ENCODE assay signal across 16 cellular contexts in the genomic region with DNA sequence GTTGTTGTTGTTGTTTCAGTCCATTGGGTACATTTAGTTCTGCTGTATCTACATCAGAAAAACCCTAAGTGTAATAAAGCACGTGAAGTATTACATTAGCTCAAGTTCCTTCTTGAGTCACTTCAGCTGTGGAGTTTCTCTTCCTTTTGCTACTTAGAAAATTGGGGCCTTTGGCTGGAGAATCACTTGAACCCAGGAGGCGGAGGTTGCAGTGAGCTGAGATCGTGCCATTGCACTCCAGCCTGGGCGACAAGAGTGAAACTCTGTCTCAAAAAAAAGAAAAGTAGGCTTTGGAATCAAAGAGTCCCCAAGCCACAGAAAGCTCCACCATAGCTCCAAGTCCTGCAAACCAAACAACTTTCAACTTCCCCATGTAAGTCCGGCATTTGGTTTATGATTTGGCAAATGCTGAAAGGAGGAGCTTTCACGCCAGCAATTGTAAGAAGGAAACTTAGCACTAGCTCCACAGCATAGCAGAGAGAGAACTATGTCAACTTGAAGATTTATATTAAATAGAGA. TPM values are rescaled to one million over a fixed set of nuclear protein-coding genes. Genes with fewer than 3 reads are reported as not detected.
DNase-seq lines count a peak whose midpoint lies in the region; ATAC-seq and TF ChIP-seq lines count a peak whose summit lies in the region.
"Had no signal": no experiment of that assay in that cellular context is flagged by ENCODE, and none has a peak within 500 bp of the region (broad histone marks: within the 10 kb centered on the region; RNA-seq: fewer than 3 reads in every experiment).

No MANE protein-coding gene starts in this region.

- intact Hi-C loops in dendritic cell treated with granulocyte-macrophage colony-stimulating factor and Interleukin-4, amounts not matched to agents 40 ng/mL and 50 ng/mL, for 4 days (cut with micrococcal nuclease): no loop called here
- intact Hi-C loops in prostate gland (cut with DNase I): no loop called here

- no peak overlapping the region for H3K4me3 ChIP-seq in prostate gland

- POLR2A ChIA-PET in activated CD8-positive, alpha-beta T cell treated with anti-CD3 and anti-CD28 coated beads, Interleukin-2, amount 10 ng/mL, durations not matched to agents 7 days and 5 days (lab: Charles Lee): interaction anchor here (0.7 kb wide), 1 partner anchor 12 kb away, joined by 3 read pairs; no protein-coding TSS in a partner anchor

- H3K27me3 ChIP-seq in prostate gland (replicated peaks; ENCODE audit: insufficient read depth): no peaks in the 10 kb centered on the region
- H3K27me3 ChIP-seq: brain microvascular endothelial cell had no signal

- H3K36me3 ChIP-seq in prostate gland: no peaks in the 10 kb centered on the region
- H3K36me3 ChIP-seq: brain microvascular endothelial cell had no signal

- no peak for DNase-seq in prostate gland (ENCODE audit: low spot score)
- DNase-seq in activated effector memory CD4-positive, alpha-beta T cell treated with anti-CD3 and anti-CD28 coated beads, Interleukin-2, amount 50 U/mL, for 16 hours: no peak
- no peak for DNase-seq in activated CD8-positive, alpha-beta T cell treated with anti-CD3 and anti-CD28 coated beads, Interleukin-2, amount 10 ng/mL, durations not matched to agents 7 days and 5 days
- no peak for DNase-seq in activated naive CD4-positive, alpha-beta T cell treated with anti-CD3 and anti-CD28 coated beads, Interleukin-2, amount 50 U/mL, for 72 hours (ENCODE audit: low spot score in 2 of 2)
- DNase-seq: brain microvascular endothelial cell; immature natural killer cell; NCI-H2029; stimulated activated CD4-positive, alpha-beta T cell treated with anti-CD3 and anti-CD28 coated beads, Interleukin-2, amount 100 ng/mL, for 48 hours had no signal

- peak; percentile 43 for ATAC-seq in GM18502 (IDR thresholded peaks at IDR 0.05; ENCODE audit: poor library complexity, unreplicated experiment)
- peak; percentile 49 for ATAC-seq in HG03064 (IDR thresholded peaks at IDR 0.05; ENCODE audit: low read depth, unreplicated experiment)
- no peak for ATAC-seq in activated CD8-positive, alpha-beta T cell treated with anti-CD3 and anti-CD28 coated beads, Interleukin-2, amount 10 ng/mL, durations not matched to agents 7 days and 5 days
- no peak for ATAC-seq in activated naive CD4-positive, alpha-beta T cell treated with anti-CD3 and anti-CD28 coated beads, Interleukin-2, amount 50 U/mL, for 72 hours
- ATAC-seq in HG03097 (IDR thresholded peaks at IDR 0.05; ENCODE audit: low FRiP score, unreplicated experiment): no peak
- ATAC-seq: Panc1 had no signal

- CTCF ChIA-PET in activated CD8-positive, alpha-beta T cell treated with anti-CD3 and anti-CD28 coated beads, Interleukin-2, amount 10 ng/mL, durations not matched to agents 7 days and 5 days (lab: Charles Lee): interaction anchor here (1.1 kb wide), 1 partner anchor 173 kb away, joined by 5 read pairs; no protein-coding TSS in a partner anchor

- no peaks in the 10 kb centered on the region for H3K27me3 Mint-ChIP-seq in dendritic cell treated with granulocyte-macrophage colony-stimulating factor and Interleukin-4, amounts not matched to agents 40 ng/mL and 50 ng/mL, for 4 days
- H3K27me3 Mint-ChIP-seq in activated CD8-positive, alpha-beta T cell treated with anti-CD3 and anti-CD28 coated beads, Interleukin-2, amount 10 ng/mL, durations not matched to agents 7 days and 5 days (ENCODE audit: low read depth): peaks cover 19% of the 10 kb centered on the region

- H3K36me3 Mint-ChIP-seq in dendritic cell treated with granulocyte-macrophage colony-stimulating factor and Interleukin-4, amounts not matched to agents 40 ng/mL and 50 ng/mL, for 4 days (ENCODE audit: low read depth): no peaks in the 10 kb centered on the region
- no peaks in the 10 kb centered on the region for H3K36me3 Mint-ChIP-seq in activated CD8-positive, alpha-beta T cell treated with anti-CD3 and anti-CD28 coated beads, Interleukin-2, amount 10 ng/mL, durations not matched to agents 7 days and 5 days (ENCODE audit: low read depth)
- no peaks in the 10 kb centered on the region for H3K36me3 Mint-ChIP-seq in activated naive CD4-positive, alpha-beta T cell treated with anti-CD3 and anti-CD28 coated beads, Interleukin-2, amount 50 U/mL, for 72 hours
- H3K36me3 Mint-ChIP-seq: immature natural killer cell had no signal

- H3K4me3 Mint-ChIP-seq in dendritic cell treated with granulocyte-macrophage colony-stimulating factor and Interleukin-4, amounts not matched to agents 40 ng/mL and 50 ng/mL, for 4 days: peak overlapping the region; percentile 56
- no peak overlapping the region for H3K4me3 Mint-ChIP-seq in activated CD8-positive, alpha-beta T cell treated with anti-CD3 and anti-CD28 coated beads, Interleukin-2, amount 10 ng/mL, durations not matched to agents 7 days and 5 days
- H3K4me3 Mint-ChIP-seq: activated T-helper 1 cell treated with anti-CD3 and anti-CD28 coated beads, Interleukin-12 subunit alpha, Interleukin-12 subunit beta, Interleukin-2, Interleukin-4 antibody, amounts not matched to agents 30 ng/mL and 10 ng/mL and 1 ng/mL, durations not matched to agents 14 hours and 24 hours and 36 hours; immature natural killer cell had no signal

- 62% methylated on average over 6 of the region's 6 CpGs for WGBS in prostate gland

- peaks cover 57% of the 10 kb centered on the region for H3K4me1 Mint-ChIP-seq in dendritic cell treated with granulocyte-macrophage colony-stimulating factor and Interleukin-4, amounts not matched to agents 40 ng/mL and 50 ng/mL, for 4 days (ENCODE audit: low read depth)
- peaks cover 4% of the 10 kb centered on the region for H3K4me1 Mint-ChIP-seq in activated CD8-positive, alpha-beta T cell treated with anti-CD3 and anti-CD28 coated beads, Interleukin-2, amount 10 ng/mL, durations not matched to agents 7 days and 5 days (ENCODE audit: low read depth)
- H3K4me1 Mint-ChIP-seq: immature natural killer cell had no signal

- no peaks in the 10 kb centered on the region for H3K9me3 ChIP-seq in prostate gland

- no peak for TF ChIP-seq CTCF in prostate gland (IDR thresholded peaks at IDR 0.05)

- H3K9me3 Mint-ChIP-seq in dendritic cell treated with granulocyte-macrophage colony-stimulating factor and Interleukin-4, amounts not matched to agents 40 ng/mL and 50 ng/mL, for 4 days: no peaks in the 10 kb centered on the region
- no peaks in the 10 kb centered on the region for H3K9me3 Mint-ChIP-seq in activated CD8-positive, alpha-beta T cell treated with anti-CD3 and anti-CD28 coated beads, Interleukin-2, amount 10 ng/mL, durations not matched to agents 7 days and 5 days (ENCODE audit: insufficient read depth)
- no peaks in the 10 kb centered on the region for H3K9me3 Mint-ChIP-seq in activated naive CD4-positive, alpha-beta T cell treated with anti-CD3 and anti-CD28 coated beads, Interleukin-2, amount 50 U/mL, for 72 hours
- H3K9me3 Mint-ChIP-seq: activated T-helper 1 cell treated with anti-CD3 and anti-CD28 coated beads, Interleukin-12 subunit alpha, Interleukin-12 subunit beta, Interleukin-2, Interleukin-4 antibody, amounts not matched to agents 30 ng/mL and 10 ng/mL and 1 ng/mL, durations not matched to agents 14 hours and 24 hours and 36 hours; immature natural killer cell had no signal

- H3K4me1 ChIP-seq in prostate gland (replicated peaks): no peaks in the 10 kb centered on the region

- no peak for TF ChIP-seq POLR2A in prostate gland (IDR thresholded peaks at IDR 0.05)

- H3K27ac Mint-ChIP-seq in dendritic cell treated with granulocyte-macrophage colony-stimulating factor and Interleukin-4, amounts not matched to agents 40 ng/mL and 50 ng/mL, for 4 days: peak overlapping the region; percentile 97
- H3K27ac Mint-ChIP-seq in activated CD8-positive, alpha-beta T cell treated with anti-CD3 and anti-CD28 coated beads, Interleukin-2, amount 10 ng/mL, durations not matched to agents 7 days and 5 days: no peak overlapping the region
- no peak overlapping the region for H3K27ac Mint-ChIP-seq in activated naive CD4-positive, alpha-beta T cell treated with anti-CD3 and anti-CD28 coated beads, Interleukin-2, amount 50 U/mL, for 72 hours
- H3K27ac Mint-ChIP-seq: activated T-helper 1 cell treated with anti-CD3 and anti-CD28 coated beads, Interleukin-12 subunit alpha, Interleukin-12 subunit beta, Interleukin-2, Interleukin-4 antibody, amounts not matched to agents 30 ng/mL and 10 ng/mL and 1 ng/mL, durations not matched to agents 14 hours and 24 hours and 36 hours had no signal

- H3K27ac ChIP-seq in prostate gland: peak overlapping the region; percentile 6 to 41
- H3K27ac ChIP-seq: brain microvascular endothelial cell, C4-2B, epithelial cell of prostate had no signal

RNA-seq across cellular contexts. Expression of a gene that starts 56.5 kb away (rescaled TPM):
- 10 to 100 TPM; 25.3 to 50.8 TPM for total RNA-seq in prostate gland
- total RNA-seq in activated CD8-positive, alpha-beta T cell treated with anti-CD3 and anti-CD28 coated beads, Interleukin-2, amount 10 ng/mL, durations not matched to agents 7 days and 5 days: 1 to 10 TPM in 1 of 2 experiments, under 1 TPM in 1; 0.73 to 1.9 TPM
- under 1 TPM; 0.91 to 0.95 TPM for total RNA-seq in activated naive CD4-positive, alpha-beta T cell treated with anti-CD3 and anti-CD28 coated beads, Interleukin-2, amount 50 U/mL, for 72 hours

Comparison
In these comparisons a context has a peak if more than half of its experiments do, and no peak if none do; other contexts are left out.
1. ATAC-seq: peak in GM18502 (single experiment) and HG03064 (single experiment); none in activated CD8-positive, alpha-beta T cell treated with anti-CD3 and anti-CD28 coated beads, Interleukin-2, amount 10 ng/mL, durations not matched to agents 7 days and 5 days (single experiment), activated naive CD4-positive, alpha-beta T cell treated with anti-CD3 and anti-CD28 coated beads, Interleukin-2, amount 50 U/mL, for 72 hours (0 of 2) and HG03097 (single experiment).
2. RNA of a gene that starts 56.5 kb away (total RNA-seq): 25.3 to 50.8 TPM in prostate gland; 0.73 to 1.9 TPM in activated CD8-positive, alpha-beta T cell treated with anti-CD3 and anti-CD28 coated beads, Interleukin-2, amount 10 ng/mL, durations not matched to agents 7 days and 5 days and 0.91 to 0.95 TPM in activated naive CD4-positive, alpha-beta T cell treated with anti-CD3 and anti-CD28 coated beads, Interleukin-2, amount 50 U/mL, for 72 hours; every median in the first group is over 4 times any median in the second.